In genomic region chr2:47309472-47309951, GRCh38 we compare ENCODE assay signal across 13 cellular contexts. TPM values are rescaled to one million over a fixed set of nuclear protein-coding genes. Genes with fewer than 3 reads are reported as not detected.
A peak's percentile ranks its signal among the peaks of the same experiment; 100 is the strongest.
DNase-seq lines count a peak whose midpoint lies in the region; ATAC-seq, FAIRE-seq and TF ChIP-seq lines count a peak whose summit lies in the region.
"Had no signal": no experiment of that assay in that cellular context is flagged by ENCODE, and none has a peak within 500 bp of the region (broad histone marks: within the 10 kb centered on the region; RNA-seq: fewer than 3 reads in every experiment).

No MANE protein-coding gene starts in this region.

- peaks cover 3 to 42% (median 21%) of the 10 kb centered on the region in 12 donors for H3K4me1 ChIP-seq in heart left ventricle
- H3K4me1 ChIP-seq in small intestine (ENCODE audit: control insufficient read depth in 2 of 2, insufficient read depth in 1 of 2, low read depth in 1 of 2, low read length in 1 of 2): peaks cover 5 to 18% of the 10 kb centered on the region in 2 donors

- intact Hi-C loops in heart left ventricle (cut with DNase I): no loop called here

- no peak for TF ChIP-seq POLR2A in heart left ventricle (IDR thresholded peaks at IDR 0.05)

- no peak overlapping the region for H3K27ac Mint-ChIP-seq in activated CD4-positive, alpha-beta memory T cell treated with anti-CD3 and anti-CD28 coated beads, Interleukin-2, amount 10 ng/mL, durations not matched to agents 7 days and 5 days

- no peaks in the 10 kb centered on the region for H3K9me3 ChIP-seq in heart left ventricle
- H3K9me3 ChIP-seq in small intestine (ENCODE audit: control insufficient read depth, low read depth): no peaks in the 10 kb centered on the region

- H3K4me3 Mint-ChIP-seq in activated CD4-positive, alpha-beta memory T cell treated with anti-CD3 and anti-CD28 coated beads, Interleukin-2, amount 10 ng/mL, durations not matched to agents 7 days and 5 days: no peak overlapping the region

- H3K27me3 ChIP-seq in HL-60 (ENCODE audit: insufficient read depth, poor library complexity, severe bottlenecking) (no peaks in the 10 kb centered on the region), heart left ventricle (no peaks in the 10 kb centered on the region), small intestine (ENCODE audit: control insufficient read depth in 2 of 2, insufficient read depth in 2 of 2, low read length in 2 of 2) (no peaks in the 10 kb centered on the region)

- H3K27ac ChIP-seq in HL-60 (replicated peaks) (peak overlapping the region; percentile 87), heart left ventricle (peak overlapping the region; percentile 19 to 78 (median 73)), small intestine (ENCODE audit: low read depth in 1 of 2, low read length in 1 of 2) (peak overlapping the region; percentile 90 to 92)

- H3K27me3 Mint-ChIP-seq in activated CD4-positive, alpha-beta memory T cell treated with anti-CD3 and anti-CD28 coated beads, Interleukin-2, amount 10 ng/mL, durations not matched to agents 7 days and 5 days: peaks cover 17% of the 10 kb centered on the region

- no peaks in the 10 kb centered on the region for H3K36me3 ChIP-seq in heart left ventricle
- no peaks in the 10 kb centered on the region for H3K36me3 ChIP-seq in small intestine (ENCODE audit: control insufficient read depth in 2 of 2, insufficient read depth in 2 of 2, low read length in 2 of 2)

- 84 to 88% (median 85%) methylated on average over 5 of the region's 5 CpGs for WGBS in heart left ventricle, 4 donors
- 23 to 54% (median 32%) methylated on average over 5 of the region's 5 CpGs for WGBS in small intestine, 3 donors

- no peak for FAIRE-seq in small intestine (lab: Jason Lieb, UNC)

- CTCF ChIA-PET in activated CD4-positive, alpha-beta memory T cell treated with anti-CD3 and anti-CD28 coated beads, Interleukin-2, amount 10 ng/mL, durations not matched to agents 7 days and 5 days (lab: Charles Lee): interaction anchor here (1.3 kb wide), 1 partner anchor 11 kb away, joined by 3 read pairs; no protein-coding TSS in a partner anchor

- peak; percentile 2 for ATAC-seq in GM21360 (IDR thresholded peaks at IDR 0.05; ENCODE audit: unreplicated experiment)
- no peak for ATAC-seq in heart left ventricle
- no peak for ATAC-seq in HG02571 (IDR thresholded peaks at IDR 0.05; ENCODE audit: unreplicated experiment)

- DNase-seq in HL-60 (ENCODE audit: low read depth in 1 of 2, low spot score in 1 of 2) (no peak), heart left ventricle (no peak), small intestine (no peak), NCI-H510A treated with DMSO at 0.1 percent for 48 hours (lab: John Stamatoyannopoulos, UW) (no peak), H4 (ENCODE audit: low spot score) (no peak)
- DNase-seq in activated CD4-positive, alpha-beta memory T cell treated with anti-CD3 and anti-CD28 coated beads, Interleukin-2, amount 10 ng/mL, durations not matched to agents 7 days and 5 days: no peak
- DNase-seq: activated CD4-positive, alpha-beta T cell treated with anti-CD3 and anti-CD28 coated beads, Interleukin-2, amount 50 U/mL, for 1 hour; DMS53; NCI-H2029; SHP77 treated with DMSO at 0.1 percent for 48 hours; stimulated activated naive CD4-positive, alpha-beta T cell treated with Interleukin-2 at 50 U/mL for 16 hours had no signal

- POLR2A ChIA-PET in activated CD4-positive, alpha-beta memory T cell treated with anti-CD3 and anti-CD28 coated beads, Interleukin-2, amount 10 ng/mL, durations not matched to agents 7 days and 5 days (lab: Charles Lee): no interaction called here

- no peaks in the 10 kb centered on the region for H3K36me3 Mint-ChIP-seq in activated CD4-positive, alpha-beta memory T cell treated with anti-CD3 and anti-CD28 coated beads, Interleukin-2, amount 10 ng/mL, durations not matched to agents 7 days and 5 days (ENCODE audit: low read depth)

- H3K9me3 Mint-ChIP-seq in activated CD4-positive, alpha-beta memory T cell treated with anti-CD3 and anti-CD28 coated beads, Interleukin-2, amount 10 ng/mL, durations not matched to agents 7 days and 5 days: no peaks in the 10 kb centered on the region

- no peaks in the 10 kb centered on the region for H3K4me1 Mint-ChIP-seq in activated CD4-positive, alpha-beta memory T cell treated with anti-CD3 and anti-CD28 coated beads, Interleukin-2, amount 10 ng/mL, durations not matched to agents 7 days and 5 days

- H3K4me3 ChIP-seq in HL-60 (replicated peaks; ENCODE audit: insufficient read depth, low read length) (no peak overlapping the region), heart left ventricle (no peak overlapping the region), small intestine (ENCODE audit: low read depth in 1 of 2, low read length in 2 of 2) (no peak overlapping the region)

- TF ChIP-seq CTCF in HL-60 (IDR thresholded peaks at IDR 0.05; ENCODE audit: insufficient read depth, low read length): no peak
- no peak for TF ChIP-seq CTCF in heart left ventricle (IDR thresholded peaks at IDR 0.05)

RNA-seq across cellular contexts. Expression of gene EPCAM, which starts 59.6 kb away (rescaled TPM):
- 1 to 10 TPM in 1 of 9 donors, under 1 TPM in 3, not detected in 5; 0.20 to 1.1 (median 0.37) TPM for total RNA-seq in heart left ventricle
- polyA plus RNA-seq in heart left ventricle: under 1 TPM; 0.15 to 0.30 TPM
- polyA plus RNA-seq in small intestine: 100 to 1,000 TPM; 580 to 727 (median 671) TPM
- total RNA-seq in activated CD4-positive, alpha-beta memory T cell treated with anti-CD3 and anti-CD28 coated beads, Interleukin-2, amount 10 ng/mL, durations not matched to agents 7 days and 5 days: not detected
- not detected in 2 replicates for total RNA-seq in H4 (2014; rRNA removed; shearing (Covaris generic))
